In the genomic region with DNA sequence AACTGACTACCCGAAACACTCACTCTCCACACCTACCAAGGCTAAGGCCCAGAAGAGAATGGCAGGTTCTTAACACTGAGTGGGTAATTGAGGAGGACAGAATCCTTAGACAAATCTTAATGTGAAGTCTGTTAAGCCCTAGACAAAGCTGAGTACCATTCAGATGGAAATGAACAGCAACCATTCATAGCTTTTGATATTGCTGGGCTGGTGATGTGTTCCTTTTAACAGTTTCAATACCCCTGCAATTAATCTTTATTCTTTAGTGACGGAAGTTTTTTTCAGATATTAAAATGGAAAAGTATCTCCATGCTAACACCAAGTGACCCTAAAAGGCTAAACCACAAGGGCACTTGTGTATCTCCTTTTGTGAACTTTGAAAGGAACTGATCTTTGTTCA, we compare ENCODE assay signal across 29 cellular contexts.
"Had no signal": no experiment of that assay in that cellular context is flagged by ENCODE, and none has a peak within 500 bp of the region (broad histone marks: within the 10 kb centered on the region; RNA-seq: fewer than 3 reads in every experiment).

No MANE protein-coding gene starts in this region.

- DNase-seq: hypothalamus; immature natural killer cell; kidney; left colon; left lung; lower lobe of right lung; mammary epithelial cell; mesenchymal stem cell; naive thymus-derived CD8-positive, alpha-beta T cell; occipital lobe; retina; right cardiac atrium; stimulated activated CD4-positive, alpha-beta T cell treated with anti-CD3 and anti-CD28 coated beads, Interleukin-12 subunit alpha, Interleukin-12 subunit beta, amount 100 ng/mL, for 4 hours; stimulated activated CD4-positive, alpha-beta T cell treated with anti-CD3 and anti-CD28 coated beads, Interleukin-15, amount 100 ng/mL, for 24 hours; stimulated activated CD4-positive, alpha-beta T cell treated with anti-CD3 and anti-CD28 coated beads, Interleukin-2, amount 100 ng/mL, for 24 hours; stimulated activated CD4-positive, alpha-beta T cell treated with anti-CD3 and anti-CD28 coated beads, Interleukin-4, amount 100 ng/mL, for 1 hour; stimulated activated naive B cell treated with anti-CD40 and anti-IgM and Interleukin-4, amounts not matched to agents 10 μg/mL and 1 μg/mL and 100 μg/mL, for 72 hours; stimulated activated naive CD8-positive, alpha-beta T cell treated with anti-CD3 and anti-CD28 coated beads, Interleukin-15, Interleukin-2, amounts not matched to agents 100 U/mL and 50 U/mL, for 24 hours; stomach; testis; thyroid gland; transverse colon; upper lobe of left lung had no signal

- H3K9me3 ChIP-seq: left lung, lower lobe of right lung, neutrophil, testis, thyroid gland, transverse colon, upper lobe of left lung had no signal

- H3K4me1 Mint-ChIP-seq: immature natural killer cell; naive thymus-derived CD8-positive, alpha-beta T cell; nephron; stimulated activated naive B cell treated with anti-CD40 and anti-IgM and Interleukin-4, amounts not matched to agents 10 μg/mL and 1 μg/mL and 100 μg/mL, for 72 hours had no signal

- H3K27me3 ChIP-seq: left lung, neutrophil, stomach, testis, thyroid gland, transverse colon, upper lobe of left lung had no signal

- H3K27me3 Mint-ChIP-seq: progenitor cell of endocrine pancreas; stimulated activated naive B cell treated with anti-CD40 and anti-IgM and Interleukin-4, amounts not matched to agents 10 μg/mL and 1 μg/mL and 100 μg/mL, for 72 hours had no signal

- H3K4me1 ChIP-seq: left lung, lower lobe of right lung, parathyroid adenoma, stomach, testis, thyroid gland, transverse colon, upper lobe of left lung had no signal

- H3K4me3 ChIP-seq: left lung, lower lobe of right lung, skin epidermis, stomach, testis, thyroid gland, transverse colon, upper lobe of left lung had no signal

- H3K9ac ChIP-seq: parathyroid adenoma had no signal

- H2AFZ ChIP-seq: parathyroid adenoma had no signal

- H3K4me3 Mint-ChIP-seq: immature natural killer cell; naive thymus-derived CD8-positive, alpha-beta T cell; nephron; neural crest cell; stimulated activated naive B cell treated with anti-CD40 and anti-IgM and Interleukin-4, amounts not matched to agents 10 μg/mL and 1 μg/mL and 100 μg/mL, for 72 hours had no signal

- H3K27ac Mint-ChIP-seq: immature natural killer cell; naive thymus-derived CD8-positive, alpha-beta T cell; nephron; progenitor cell of endocrine pancreas; stimulated activated naive B cell treated with anti-CD40 and anti-IgM and Interleukin-4, amounts not matched to agents 10 μg/mL and 1 μg/mL and 100 μg/mL, for 72 hours had no signal

- H3K36me3 Mint-ChIP-seq: naive thymus-derived CD8-positive, alpha-beta T cell; stimulated activated naive B cell treated with anti-CD40 and anti-IgM and Interleukin-4, amounts not matched to agents 10 μg/mL and 1 μg/mL and 100 μg/mL, for 72 hours had no signal

- H3K9me3 Mint-ChIP-seq: immature natural killer cell had no signal

- H3K36me3 ChIP-seq: left lung, neutrophil, thyroid gland, transverse colon, upper lobe of left lung had no signal

- H3K79me2 ChIP-seq: parathyroid adenoma had no signal

- H3K27ac ChIP-seq: left lung, lower lobe of right lung, neutrophil, parathyroid adenoma, skin epidermis, stomach, testis, thyroid gland, transverse colon, upper lobe of left lung had no signal
